1 cellular context compared by ENCODE assay signal in the genomic region with DNA sequence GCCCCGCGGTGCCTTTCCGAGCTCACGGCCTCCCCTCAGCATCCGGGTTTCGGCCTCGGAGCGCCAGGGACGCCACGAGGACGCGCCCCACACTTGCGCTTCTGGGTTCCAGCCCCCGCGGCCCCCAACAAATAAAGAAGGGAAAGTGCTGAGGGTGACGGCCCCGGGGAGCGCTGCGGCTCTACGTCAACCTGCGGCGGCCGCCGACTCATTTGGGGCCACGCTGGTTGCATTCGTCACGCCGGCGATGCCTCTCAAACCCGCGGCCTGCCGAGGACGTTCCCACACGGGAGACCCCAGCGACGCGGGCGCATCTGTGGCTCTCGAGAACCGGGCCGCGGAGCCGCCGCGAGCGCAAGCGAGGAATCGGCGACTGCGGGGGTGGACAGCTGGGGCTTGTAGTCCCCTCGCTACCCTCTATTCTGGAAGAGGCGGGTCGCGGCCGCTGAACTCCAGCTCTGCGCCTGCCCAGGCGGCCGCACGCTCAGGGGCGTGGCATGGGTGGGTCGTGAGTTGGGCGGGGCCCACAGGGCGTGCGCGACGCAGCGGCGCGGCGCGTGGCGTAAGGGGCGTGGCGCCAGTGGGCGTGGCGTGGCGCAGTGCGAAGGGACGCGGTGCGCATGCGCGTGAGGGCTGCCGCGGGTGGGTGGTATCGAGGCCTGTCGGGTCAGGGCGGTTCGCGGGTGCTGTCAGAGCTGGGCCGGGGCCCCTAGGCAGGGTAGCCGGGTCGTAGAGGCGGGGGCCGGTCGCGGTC.
TF ChIP-seq lines count a peak whose summit lies in the region.

A gene with protein sequence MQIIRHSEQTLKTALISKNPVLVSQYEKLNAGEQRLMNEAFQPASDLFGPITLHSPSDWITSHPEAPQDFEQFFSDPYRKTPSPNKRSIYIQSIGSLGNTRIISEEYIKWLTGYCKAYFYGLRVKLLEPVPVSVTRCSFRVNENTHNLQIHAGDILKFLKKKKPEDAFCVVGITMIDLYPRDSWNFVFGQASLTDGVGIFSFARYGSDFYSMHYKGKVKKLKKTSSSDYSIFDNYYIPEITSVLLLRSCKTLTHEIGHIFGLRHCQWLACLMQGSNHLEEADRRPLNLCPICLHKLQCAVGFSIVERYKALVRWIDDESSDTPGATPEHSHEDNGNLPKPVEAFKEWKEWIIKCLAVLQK (plus strand): TSS at position 599 of the 754 bp plus-strand sequence. CDS start 2,145 bp downstream, outside the sequence.

TF ChIP-seq in HepG2, 621 proteins besides CTCF, POLR2A, EP300 and RAD21 (continued from another document and continues in another):
- TF ChIP-seq, protein P1, sequence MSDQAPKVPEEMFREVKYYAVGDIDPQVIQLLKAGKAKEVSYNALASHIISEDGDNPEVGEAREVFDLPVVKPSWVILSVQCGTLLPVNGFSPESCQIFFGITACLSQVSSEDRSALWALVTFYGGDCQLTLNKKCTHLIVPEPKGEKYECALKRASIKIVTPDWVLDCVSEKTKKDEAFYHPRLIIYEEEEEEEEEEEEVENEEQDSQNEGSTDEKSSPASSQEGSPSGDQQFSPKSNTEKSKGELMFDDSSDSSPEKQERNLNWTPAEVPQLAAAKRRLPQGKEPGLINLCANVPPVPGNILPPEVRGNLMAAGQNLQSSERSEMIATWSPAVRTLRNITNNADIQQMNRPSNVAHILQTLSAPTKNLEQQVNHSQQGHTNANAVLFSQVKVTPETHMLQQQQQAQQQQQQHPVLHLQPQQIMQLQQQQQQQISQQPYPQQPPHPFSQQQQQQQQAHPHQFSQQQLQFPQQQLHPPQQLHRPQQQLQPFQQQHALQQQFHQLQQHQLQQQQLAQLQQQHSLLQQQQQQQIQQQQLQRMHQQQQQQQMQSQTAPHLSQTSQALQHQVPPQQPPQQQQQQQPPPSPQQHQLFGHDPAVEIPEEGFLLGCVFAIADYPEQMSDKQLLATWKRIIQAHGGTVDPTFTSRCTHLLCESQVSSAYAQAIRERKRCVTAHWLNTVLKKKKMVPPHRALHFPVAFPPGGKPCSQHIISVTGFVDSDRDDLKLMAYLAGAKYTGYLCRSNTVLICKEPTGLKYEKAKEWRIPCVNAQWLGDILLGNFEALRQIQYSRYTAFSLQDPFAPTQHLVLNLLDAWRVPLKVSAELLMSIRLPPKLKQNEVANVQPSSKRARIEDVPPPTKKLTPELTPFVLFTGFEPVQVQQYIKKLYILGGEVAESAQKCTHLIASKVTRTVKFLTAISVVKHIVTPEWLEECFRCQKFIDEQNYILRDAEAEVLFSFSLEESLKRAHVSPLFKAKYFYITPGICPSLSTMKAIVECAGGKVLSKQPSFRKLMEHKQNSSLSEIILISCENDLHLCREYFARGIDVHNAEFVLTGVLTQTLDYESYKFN (CRISPR knock-in tag; conservative IDR thresholded peaks at IDR 0.05) = no peak; the same call in 1 of the 2 replicates
- TF ChIP-seq ZNF674 (CRISPR knock-in tag; IDR thresholded peaks at IDR 0.05; ENCODE audit: low read depth) (no peak), KAT2B (IDR thresholded peaks at IDR 0.05; ENCODE audit: borderline replicate concordance, low read depth, low read length) (no peak), MEIS1 (CRISPR knock-in tag; IDR thresholded peaks at IDR 0.05; ENCODE audit: borderline replicate concordance) (no peak), SOX5 (CRISPR knock-in tag; IDR thresholded peaks at IDR 0.05; ENCODE audit: borderline replicate concordance) (peak; percentile 44; the same call in 1 of the 2 replicates), IKZF1 (IDR thresholded peaks at IDR 0.05) (no peak), ZEB1 (IDR thresholded peaks at IDR 0.05; ENCODE audit: insufficient replicate concordance, low read depth) (no peak), ZNF687 (CRISPR knock-in tag; IDR thresholded peaks at IDR 0.05) (peak; percentile 97), CREM (IDR thresholded peaks at IDR 0.05) (0 out of 2 replicates have a peak, but pooled peaks have one; percentile 27), CREM (CRISPR knock-in tag; IDR thresholded peaks at IDR 0.05) (no peak; the same call in 1 of the 2 replicates), NCOA1 (CRISPR knock-in tag; IDR thresholded peaks at IDR 0.05) (peak; percentile 89), MAF1 (CRISPR knock-in tag; IDR thresholded peaks at IDR 0.05; ENCODE audit: borderline replicate concordance) (peak; percentile 15; the same call in 1 of the 2 replicates), ZNF468 (CRISPR knock-in tag; IDR thresholded peaks at IDR 0.05) (0 out of 2 replicates have a peak, but pooled peaks have one; percentile 42), ZMAT5 (CRISPR knock-in tag; IDR thresholded peaks at IDR 0.05; ENCODE audit: borderline replicate concordance, low read depth) (no peak), CCDC6 (CRISPR knock-in tag; IDR thresholded peaks at IDR 0.05) (peak; percentile 90; the same call in 1 of the 2 replicates), ELF4 (CRISPR knock-in tag; IDR thresholded peaks at IDR 0.05; ENCODE audit: borderline replicate concordance) (no peak), TCF7 (IDR thresholded peaks at IDR 0.05; ENCODE audit: low read depth) (no peak), CENPBD1 (CRISPR knock-in tag; IDR thresholded peaks at IDR 0.05; ENCODE audit: borderline replicate concordance, low read depth) (no peak; the same call in 1 of the 2 replicates), ZFP36L1 (CRISPR knock-in tag; IDR thresholded peaks at IDR 0.05) (peak; percentile 47), MXD1 (CRISPR knock-in tag; IDR thresholded peaks at IDR 0.05) (peak; percentile 86; the same call in 1 of the 2 replicates), ZNF572 (CRISPR knock-in tag; IDR thresholded peaks at IDR 0.05) (peak; percentile 92; the same call in 1 of the 2 replicates), ZNF121 (CRISPR knock-in tag; IDR thresholded peaks at IDR 0.05) (peak; percentile 69), ZNF33B (CRISPR knock-in tag; IDR thresholded peaks at IDR 0.05) (peak; percentile 31; the same call in 1 of the 2 replicates), SALL2 (CRISPR knock-in tag; IDR thresholded peaks at IDR 0.05) (peak; percentile 73; the same call in 1 of the 2 replicates), SATB2 (CRISPR knock-in tag; IDR thresholded peaks at IDR 0.05) (0 out of 2 replicates have a peak, but pooled peaks have one; percentile 51), SRSF1 (optimal IDR thresholded peaks at IDR 0.05; ENCODE audit: low read depth, low read length) (peak; percentile 60), ATF3 (CRISPR knock-in tag; IDR thresholded peaks at IDR 0.05) (peak; percentile 56; the same call in 1 of the 2 replicates), ZNF513 (CRISPR knock-in tag; conservative IDR thresholded peaks at IDR 0.05) (no peak), ZBTB7B (CRISPR knock-in tag; IDR thresholded peaks at IDR 0.05) (peak; percentile 77), ZNF839 (CRISPR knock-in tag; IDR thresholded peaks at IDR 0.05; ENCODE audit: borderline replicate concordance) (peak; percentile 97; the same call in 1 of the 2 replicates), ZNF605 (CRISPR knock-in tag; IDR thresholded peaks at IDR 0.05) (0 out of 2 replicates have a peak, but pooled peaks have one; percentile 22), HNRNPUL1 (IDR thresholded peaks at IDR 0.05; ENCODE audit: low read depth, low read length) (peak; percentile 86), BORCS8-MEF2B (CRISPR knock-in tag; IDR thresholded peaks at IDR 0.05) (peak; percentile 86), HOXA9 (CRISPR knock-in tag; IDR thresholded peaks at IDR 0.05; ENCODE audit: borderline replicate concordance) (no peak), ZMYM4 (CRISPR knock-in tag; IDR thresholded peaks at IDR 0.05) (peak; percentile 80)
- TF ChIP-seq, protein P2, sequence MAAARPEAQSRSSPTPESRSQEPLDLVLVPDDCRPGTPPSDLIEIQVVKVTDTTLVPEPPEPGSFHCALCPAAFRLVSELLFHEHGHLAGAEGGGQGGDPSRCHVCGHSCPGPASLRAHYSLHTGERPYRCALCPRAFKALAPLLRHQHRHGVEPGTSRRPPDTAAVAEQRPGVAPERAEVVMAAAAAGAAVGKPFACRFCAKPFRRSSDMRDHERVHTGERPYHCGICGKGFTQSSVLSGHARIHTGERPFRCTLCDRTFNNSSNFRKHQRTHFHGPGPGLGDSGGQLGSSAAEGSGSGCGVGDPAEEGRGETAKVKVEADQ (CRISPR knock-in tag; IDR thresholded peaks at IDR 0.05; ENCODE audit: borderline replicate concordance) = no peak; the same call in 1 of the 2 replicates
- TF ChIP-seq, protein P3, sequence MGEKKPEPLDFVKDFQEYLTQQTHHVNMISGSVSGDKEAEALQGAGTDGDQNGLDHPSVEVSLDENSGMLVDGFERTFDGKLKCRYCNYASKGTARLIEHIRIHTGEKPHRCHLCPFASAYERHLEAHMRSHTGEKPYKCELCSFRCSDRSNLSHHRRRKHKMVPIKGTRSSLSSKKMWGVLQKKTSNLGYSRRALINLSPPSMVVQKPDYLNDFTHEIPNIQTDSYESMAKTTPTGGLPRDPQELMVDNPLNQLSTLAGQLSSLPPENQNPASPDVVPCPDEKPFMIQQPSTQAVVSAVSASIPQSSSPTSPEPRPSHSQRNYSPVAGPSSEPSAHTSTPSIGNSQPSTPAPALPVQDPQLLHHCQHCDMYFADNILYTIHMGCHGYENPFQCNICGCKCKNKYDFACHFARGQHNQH (CRISPR knock-in tag; IDR thresholded peaks at IDR 0.05) = peak; percentile 86
- TF ChIP-seq, protein P4, sequence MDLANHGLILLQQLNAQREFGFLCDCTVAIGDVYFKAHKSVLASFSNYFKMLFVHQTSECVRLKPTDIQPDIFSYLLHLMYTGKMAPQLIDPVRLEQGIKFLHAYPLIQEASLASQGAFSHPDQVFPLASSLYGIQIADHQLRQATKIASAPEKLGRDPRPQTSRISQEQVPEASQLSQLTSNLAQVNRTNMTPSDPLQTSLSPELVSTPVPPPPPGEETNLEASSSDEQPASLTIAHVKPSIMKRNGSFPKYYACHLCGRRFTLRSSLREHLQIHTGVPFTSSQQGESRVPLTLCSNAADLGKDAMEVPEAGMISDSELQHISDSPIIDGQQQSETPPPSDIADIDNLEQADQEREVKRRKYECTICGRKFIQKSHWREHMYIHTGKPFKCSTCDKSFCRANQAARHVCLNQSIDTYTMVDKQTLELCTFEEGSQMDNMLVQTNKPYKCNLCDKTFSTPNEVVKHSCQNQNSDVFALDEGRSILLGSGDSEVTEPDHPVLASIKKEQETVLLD (CRISPR knock-in tag; IDR thresholded peaks at IDR 0.05; ENCODE audit: low read depth) = no peak; the same call in 1 of the 2 replicates
- TF ChIP-seq, protein P5, sequence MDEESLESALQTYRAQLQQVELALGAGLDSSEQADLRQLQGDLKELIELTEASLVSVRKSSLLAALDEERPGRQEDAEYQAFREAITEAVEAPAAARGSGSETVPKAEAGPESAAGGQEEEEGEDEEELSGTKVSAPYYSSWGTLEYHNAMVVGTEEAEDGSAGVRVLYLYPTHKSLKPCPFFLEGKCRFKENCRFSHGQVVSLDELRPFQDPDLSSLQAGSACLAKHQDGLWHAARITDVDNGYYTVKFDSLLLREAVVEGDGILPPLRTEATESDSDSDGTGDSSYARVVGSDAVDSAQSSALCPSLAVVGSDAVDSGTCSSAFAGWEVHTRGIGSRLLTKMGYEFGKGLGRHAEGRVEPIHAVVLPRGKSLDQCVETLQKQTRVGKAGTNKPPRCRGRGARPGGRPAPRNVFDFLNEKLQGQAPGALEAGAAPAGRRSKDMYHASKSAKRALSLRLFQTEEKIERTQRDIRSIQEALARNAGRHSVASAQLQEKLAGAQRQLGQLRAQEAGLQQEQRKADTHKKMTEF (CRISPR knock-in tag; IDR thresholded peaks at IDR 0.05) = peak; percentile 88
